ENCODE assay signal across 25 cellular contexts in genomic region chr7:41199136-41199535, GRCh38.
"Had no signal": no experiment of that assay in that cellular context is flagged by ENCODE, and none has a peak within 500 bp of the region (broad histone marks: within the 10 kb centered on the region; RNA-seq: fewer than 3 reads in every experiment).

No MANE protein-coding gene starts in this region.

- H3K4me3 Mint-ChIP-seq: immature natural killer cell, mesothelial cell of epicardium, naive B cell had no signal

- H3K4me3 ChIP-seq: colonic mucosa, dorsolateral prefrontal cortex, esophagus muscularis mucosa, gastroesophageal sphincter, heart left ventricle, hepatocyte, lower lobe of right lung, mucosa of descending colon had no signal

- H3K36me3 ChIP-seq: colonic mucosa, esophagus muscularis mucosa, gastroesophageal sphincter, heart left ventricle, lower lobe of right lung had no signal

- H3K27me3 ChIP-seq: colonic mucosa, esophagus muscularis mucosa, gastroesophageal sphincter, heart left ventricle, hepatocyte had no signal

- ATAC-seq: gastroesophageal sphincter, heart left ventricle, left colon, left lobe of liver, left ventricle myocardium superior, lower lobe of right lung, mucosa of descending colon had no signal

- H3K4me1 ChIP-seq: colonic mucosa, esophagus muscularis mucosa, gastroesophageal sphincter, heart left ventricle, lower lobe of right lung had no signal

- H3K27ac ChIP-seq: colonic mucosa, esophagus muscularis mucosa, gastroesophageal sphincter, heart left ventricle, hepatocyte, lower lobe of right lung had no signal

- H3K9me3 ChIP-seq: colonic mucosa, esophagus muscularis mucosa, gastroesophageal sphincter, heart left ventricle, lower lobe of right lung, mucosa of descending colon had no signal

- H3K27me3 Mint-ChIP-seq: naive B cell had no signal

- H3K4me1 Mint-ChIP-seq: immature natural killer cell, naive B cell had no signal

- DNase-seq: cerebellar nuclear complex; colonic mucosa; cortex of kidney; dermis blood vessel endothelial cell; dorsolateral prefrontal cortex; effector CD4-positive, alpha-beta T cell; effector memory CD4-positive, alpha-beta T cell; foreskin fibroblast; heart left ventricle; hypothalamus; immature natural killer cell; islet precursor cell; kidney; kidney glomerular epithelial cell; left colon; left ventricle myocardium superior; lower lobe of right lung; mesenchymal stem cell; mucosa of descending colon; naive B cell had no signal

- H3K36me3 Mint-ChIP-seq: immature natural killer cell, mesothelial cell of epicardium, naive B cell had no signal

- H3K9me3 Mint-ChIP-seq: mesothelial cell of epicardium had no signal

- H3K27ac Mint-ChIP-seq: immature natural killer cell, mesothelial cell of epicardium, naive B cell had no signal
